In the genomic region with DNA sequence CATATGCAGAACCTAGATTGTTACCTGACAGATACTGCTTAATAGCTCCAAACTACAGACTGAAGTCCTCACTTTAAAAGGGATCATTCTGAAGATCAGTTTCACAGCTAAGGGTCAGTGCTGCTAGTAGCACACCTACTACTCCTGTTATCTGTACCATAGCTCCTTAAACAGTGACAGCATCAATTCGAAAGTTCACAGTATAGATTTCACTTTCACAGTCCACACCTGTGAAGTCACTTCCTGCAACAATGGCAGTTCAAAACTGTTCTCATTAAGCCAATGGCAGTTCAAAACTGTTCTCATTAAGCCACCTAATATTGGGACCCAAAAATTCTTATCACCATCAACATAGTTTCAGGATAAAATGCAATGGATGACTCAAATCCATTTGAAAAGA, we compare ENCODE assay signal across 11 cellular contexts. TPM values are rescaled to one million over a fixed set of nuclear protein-coding genes. Genes with fewer than 3 reads are reported as not detected.
DNase-seq lines count a peak whose midpoint lies in the region; ATAC-seq, FAIRE-seq and TF ChIP-seq lines count a peak whose summit lies in the region.
"Had no signal": no experiment of that assay in that cellular context is flagged by ENCODE, and none has a peak within 500 bp of the region (broad histone marks: within the 10 kb centered on the region; RNA-seq: fewer than 3 reads in every experiment).

No MANE protein-coding gene starts in this region.

- H4K20me1 ChIP-seq in Loucy (ENCODE audit: insufficient read depth, low read length, poor library complexity, severe bottlenecking) = no peaks in the 10 kb centered on the region

- no peaks in the 10 kb centered on the region for H3K79me2 ChIP-seq in Loucy (ENCODE audit: insufficient read depth, low read length)

- H3K4me1 ChIP-seq in Loucy (ENCODE audit: insufficient read depth, low read length, poor library complexity, severe bottlenecking) = peaks cover 48% of the 10 kb centered on the region

- H3K36me3 ChIP-seq in Loucy (ENCODE audit: insufficient read depth, low read length) = no peaks in the 10 kb centered on the region
- H3K36me3 ChIP-seq: ovary had no signal

- H3K27ac Mint-ChIP-seq in CD14-positive monocyte = no peak overlapping the region

- no peak for TF ChIP-seq POLR2A in GM12891 (IDR thresholded peaks at IDR 0.05; ENCODE audit: low read depth, low read length)

- H2AFZ ChIP-seq in Loucy (ENCODE audit: low read length) = peak overlapping the region; percentile 57; the same call in 1 of the 2 replicates

- no peaks in the 10 kb centered on the region for H3K27me3 ChIP-seq in Loucy (ENCODE audit: insufficient read depth, low read length, poor library complexity, severe bottlenecking)
- H3K27me3 ChIP-seq: ovary had no signal

- no peaks in the 10 kb centered on the region for H3K36me3 Mint-ChIP-seq in CD14-positive monocyte

- peak; percentile 93 for FAIRE-seq in GM12891 (lab: Jason Lieb, UNC)
- FAIRE-seq: islet of Langerhans had no signal

- peak; percentile 55 for DNase-seq in GM12891 (ENCODE audit: insufficient read length, low spot score)
- DNase-seq in cerebellar nuclear complex (lab: John Stamatoyannopoulos, UW) = no peak
- no peak for DNase-seq in NCI-H345 (lab: John Stamatoyannopoulos, UW)
- DNase-seq in CD14-positive monocyte (ENCODE audit: low spot score) = no peak
- DNase-seq in inferior parietal cortex (ENCODE audit: extremely low spot score) = no peak
- DNase-seq: activated naive CD4-positive, alpha-beta T cell treated with Interleukin-2 at 50 U/mL for 16 hours; ovary had no signal

- TF ChIP-seq CTCF in Loucy (conservative IDR thresholded peaks at IDR 0.05; ENCODE audit: low read length) (no peak), CD14-positive monocyte (IDR thresholded peaks at IDR 0.05) (no peak)

- H3K9me3 ChIP-seq in Loucy (ENCODE audit: insufficient read depth, low read depth, low read length) = no peaks in the 10 kb centered on the region
- H3K9me3 ChIP-seq: ovary had no signal

- H3K9me3 Mint-ChIP-seq in CD14-positive monocyte = peaks cover 0 to 4% (median 0%) of the 10 kb centered on the region in 7 donors

- H3F3A ChIP-seq in Loucy (ENCODE audit: low read depth) = peaks cover 4% of the 10 kb centered on the region; the same call in 1 of the 2 replicates

- peaks cover 6% of the 10 kb centered on the region for H3K4me1 Mint-ChIP-seq in CD14-positive monocyte

- peak overlapping the region; percentile 30 for H3K4me2 ChIP-seq in Loucy (ENCODE audit: low read depth, low read length, poor library complexity, severe bottlenecking)

- intact Hi-C loops in CD14-positive monocyte (cut with micrococcal nuclease) = no loop called here

- H3K9ac ChIP-seq in Loucy (ENCODE audit: low read depth, low read length, poor library complexity, severe bottlenecking) = peak overlapping the region; percentile 9

- ATAC-seq in GM19324 (IDR thresholded peaks at IDR 0.05; ENCODE audit: low FRiP score, unreplicated experiment) (peak; percentile 97), HG02870 (IDR thresholded peaks at IDR 0.05; ENCODE audit: unreplicated experiment) (peak; percentile 100)

- peaks cover 0 to 1% (median 0%) of the 10 kb centered on the region in 3 donors for H3K27me3 Mint-ChIP-seq in CD14-positive monocyte (ENCODE audit: low read depth in 3 of 3)

- peak overlapping the region; percentile 2 for H3K4me3 ChIP-seq in Loucy (ENCODE audit: low read length, poor library complexity, severe bottlenecking)
- H3K4me3 ChIP-seq: ovary had no signal

- H3K4me3 Mint-ChIP-seq in CD14-positive monocyte = no peak overlapping the region

- no peaks in the 10 kb centered on the region for H3K9me2 ChIP-seq in Loucy (replicated peaks; ENCODE audit: low read depth, low read length)

TF ChIP-seq in GM12891, 5 proteins besides CTCF, POLR2A, EP300 and RAD21:
- TF ChIP-seq SPI1 (IDR thresholded peaks at IDR 0.05; ENCODE audit: low read depth, low read length) (no peak), POLR2AphosphoS5 (IDR thresholded peaks at IDR 0.05; ENCODE audit: low read depth, low read length) (no peak), POU2F2 (IDR thresholded peaks at IDR 0.05; ENCODE audit: low read depth, low read length) (no peak), TAF1 (IDR thresholded peaks at IDR 0.05; ENCODE audit: low read depth, low read length) (no peak), PAX5 (IDR thresholded peaks at IDR 0.05; ENCODE audit: insufficient read depth, low read length, severe bottlenecking) (no peak)

RNA-seq across cellular contexts. Expression of a gene that starts 10.7 kb away (rescaled TPM):
- 7.5 TPM for polyA plus RNA-seq in GM12891 (2012; ENCODE audit: low read depth, missing spikeins)
- polyA plus RNA-seq in CD14-positive monocyte = 1 to 10 TPM; 4.4 to 9.2 TPM
